Comparison of ENCODE assay signal across 8 cellular contexts in genomic region chr3:46946856-46947544, GRCh38.
A peak's percentile ranks its signal among the peaks of the same experiment; 100 is the strongest.
DNase-seq lines count a peak whose midpoint lies in the region.

No MANE protein-coding gene starts in this region.

- CTCF ChIA-PET in activated naive CD4-positive, alpha-beta T cell treated with anti-CD3 and anti-CD28 coated beads, Interleukin-2, amount 10 ng/mL, durations not matched to agents 7 days and 5 days (lab: Charles Lee), result interaction anchor here (0.6 to 1.2 kb wide), 6 partner anchors 13 to 46 kb away, joined by 3 to 4 read pairs (median 3); partner anchors contain the start of gene CCDC12

- peaks cover 79% of the 10 kb centered on the region for H3K4me1 Mint-ChIP-seq in activated naive CD4-positive, alpha-beta T cell treated with anti-CD3 and anti-CD28 coated beads, Interleukin-2, amount 10 ng/mL, durations not matched to agents 7 days and 5 days

- peak overlapping the region; percentile 92 for H3K27ac Mint-ChIP-seq in activated naive CD4-positive, alpha-beta T cell treated with anti-CD3 and anti-CD28 coated beads, Interleukin-2, amount 10 ng/mL, durations not matched to agents 7 days and 5 days

- no peaks in the 10 kb centered on the region for H3K9me3 Mint-ChIP-seq in activated naive CD4-positive, alpha-beta T cell treated with anti-CD3 and anti-CD28 coated beads, Interleukin-2, amount 10 ng/mL, durations not matched to agents 7 days and 5 days

- H3K36me3 Mint-ChIP-seq in activated naive CD4-positive, alpha-beta T cell treated with anti-CD3 and anti-CD28 coated beads, Interleukin-2, amount 10 ng/mL, durations not matched to agents 7 days and 5 days, result peaks cover 40% of the 10 kb centered on the region

- H3K27me3 Mint-ChIP-seq in activated naive CD4-positive, alpha-beta T cell treated with anti-CD3 and anti-CD28 coated beads, Interleukin-2, amount 10 ng/mL, durations not matched to agents 7 days and 5 days, result no peaks in the 10 kb centered on the region

- peak overlapping the region; percentile 61 for H3K4me3 Mint-ChIP-seq in activated naive CD4-positive, alpha-beta T cell treated with anti-CD3 and anti-CD28 coated beads, Interleukin-2, amount 10 ng/mL, durations not matched to agents 7 days and 5 days

- DNase-seq in stimulated activated naive CD4-positive, alpha-beta T cell treated with Interleukin-2 at 50 U/mL for 16 hours (lab: John Stamatoyannopoulos, UW), result peak; percentile 66
- DNase-seq in stimulated activated naive CD4-positive, alpha-beta T cell (lab: John Stamatoyannopoulos, UW), result no peak
- DNase-seq in activated naive CD4-positive, alpha-beta T cell treated with anti-CD3 and anti-CD28 coated beads, Interleukin-2, amount 10 ng/mL, durations not matched to agents 7 days and 5 days, result peak; percentile 70
- DNase-seq in kidney tubule cell (ENCODE audit: low spot score) (peak; percentile 80), NCI-H2196 (lab: John Stamatoyannopoulos, UW; ENCODE audit: unreplicated experiment) (no peak), iPS-NIHi7 (ENCODE audit: extremely low spot score) (no peak), NOMO-1 treated with dmso at 0.1 percent for 144 hours (lab: John Stamatoyannopoulos, UW; ENCODE audit: unreplicated experiment) (no peak)
- peak; percentile 52 for DNase-seq in stimulated activated CD8-positive, alpha-beta memory T cell treated with anti-CD3 and anti-CD28 coated beads, Interleukin-4, amount 100 ng/mL, for 24 hours (ENCODE audit: low read depth)

Comparison
In these comparisons a context has a peak if more than half of its experiments do, and no peak if none do; other contexts are left out.
1. DNase-seq: peak in stimulated activated naive CD4-positive, alpha-beta T cell treated with Interleukin-2 at 50 U/mL for 16 hours (single experiment), activated naive CD4-positive, alpha-beta T cell treated with anti-CD3 and anti-CD28 coated beads, Interleukin-2, amount 10 ng/mL, durations not matched to agents 7 days and 5 days (single experiment), kidney tubule cell (single experiment) and stimulated activated CD8-positive, alpha-beta memory T cell treated with anti-CD3 and anti-CD28 coated beads, Interleukin-4, amount 100 ng/mL, for 24 hours (single experiment); none in stimulated activated naive CD4-positive, alpha-beta T cell (0 of 6), NCI-H2196 (single experiment), iPS-NIHi7 (single experiment) and NOMO-1 treated with dmso at 0.1 percent for 144 hours (single experiment).